ENCODE assay signal across 18 cellular contexts in the genomic region with DNA sequence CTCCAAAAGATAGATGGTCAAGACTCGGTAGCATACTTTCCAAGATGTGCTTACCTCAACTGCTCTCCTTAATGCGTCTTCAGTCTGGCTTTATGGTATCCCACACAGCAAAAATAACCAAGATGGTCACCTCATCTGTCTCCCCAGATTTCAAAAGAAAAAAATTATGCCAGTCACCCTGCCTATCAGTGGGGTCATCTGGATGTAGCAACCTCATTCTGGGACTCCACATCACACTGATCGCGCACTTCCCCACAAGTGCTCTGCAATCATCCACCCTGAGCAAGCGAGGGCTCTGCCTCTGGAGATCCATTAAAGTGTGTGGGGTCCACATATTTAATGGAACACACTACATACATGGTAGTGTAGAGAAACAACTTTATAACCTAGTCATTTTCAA. TPM values are rescaled to one million over a fixed set of nuclear protein-coding genes. Genes with fewer than 3 reads are reported as not detected.
A peak's percentile ranks its signal among the peaks of the same experiment; 100 is the strongest.
DNase-seq lines count a peak whose midpoint lies in the region; ATAC-seq, FAIRE-seq and TF ChIP-seq lines count a peak whose summit lies in the region.
"Had no signal": no experiment of that assay in that cellular context is flagged by ENCODE, and none has a peak within 500 bp of the region (broad histone marks: within the 10 kb centered on the region; RNA-seq: fewer than 3 reads in every experiment).

No MANE protein-coding gene starts in this region.

- no peak overlapping the region for H3K4me3 Mint-ChIP-seq in activated B cell treated with CpG ODN at 0.5 μM for 24 hours
- no peak overlapping the region for H3K4me3 Mint-ChIP-seq in naive thymus-derived CD4-positive, alpha-beta T cell
- H3K4me3 Mint-ChIP-seq: CD14-positive monocyte; CD4-positive, alpha-beta memory T cell; HFFc6 had no signal

- no peak overlapping the region for H2BK5ac ChIP-seq in neuronal stem cell (ENCODE audit: low read length)

- H2BK15ac ChIP-seq in neuronal stem cell (ENCODE audit: low read length) = no peak overlapping the region

- no peaks in the 10 kb centered on the region for H3K4me1 ChIP-seq in HepG2 (ENCODE audit: insufficient read depth, low read length)
- no peaks in the 10 kb centered on the region for H3K4me1 ChIP-seq in right lobe of liver
- H3K4me1 ChIP-seq in naive thymus-derived CD4-positive, alpha-beta T cell (ENCODE audit: control insufficient read depth in 2 of 2, insufficient read depth in 2 of 2, low read length in 2 of 2) = no peaks in the 10 kb centered on the region
- no peaks in the 10 kb centered on the region for H3K4me1 ChIP-seq in neuronal stem cell (ENCODE audit: control insufficient read depth in 2 of 2, insufficient read depth in 1 of 2, low read depth in 1 of 2, low read length in 2 of 2)
- H3K4me1 ChIP-seq: BLaER1 had no signal

- WGBS in HepG2 (ENCODE audit: low lambda C conversion rate) = 95% methylated on average over 5 of the region's 5 CpGs
- 96% methylated on average over 5 of the region's 5 CpGs for WGBS in right lobe of liver (ENCODE audit: insufficient coverage, low coverage, low lambda C conversion rate, missing lambda C conversion rate)
- no CpG with 5 or more reads among the region's 5 CpGs for WGBS in neuronal stem cell (ENCODE audit: extremely low coverage in 2 of 2, insufficient read length in 2 of 2, insufficient replicate concordance in 1 of 2), 2 donors

- no peaks in the 10 kb centered on the region for H3K79me1 ChIP-seq in neuronal stem cell (ENCODE audit: low read depth, low read length)

- no peak overlapping the region for H3K14ac ChIP-seq in neuronal stem cell (ENCODE audit: low read length)

- no peak for TF ChIP-seq RAD21 in HepG2 (CRISPR knock-in tag; IDR thresholded peaks at IDR 0.05)

- H3K4ac ChIP-seq in neuronal stem cell (ENCODE audit: low read length) = no peak overlapping the region

- H3K4me1 Mint-ChIP-seq in activated B cell treated with CpG ODN at 0.5 μM for 24 hours = peaks cover 24% of the 10 kb centered on the region
- no peaks in the 10 kb centered on the region for H3K4me1 Mint-ChIP-seq in naive thymus-derived CD4-positive, alpha-beta T cell
- H3K4me1 Mint-ChIP-seq: CD14-positive monocyte had no signal

- no peak for DNase-seq in HepG2 (ENCODE audit: low spot score)
- DNase-seq in right lobe of liver = no peak
- no peak for DNase-seq in activated B cell treated with CpG ODN at 0.5 μM for 24 hours
- no peak for DNase-seq in naive thymus-derived CD4-positive, alpha-beta T cell
- DNase-seq in neuronal stem cell (ENCODE audit: low spot score) = no peak
- DNase-seq in activated CD4-positive, CD25-positive, alpha-beta regulatory T cell (lab: John Stamatoyannopoulos, UW) = no peak
- DNase-seq: AML-193; CD4-positive, alpha-beta memory T cell; DMS153; DMS79 treated with DMSO at 0.1 percent for 48 hours; GF-D8; GOT3; H7; HFFc6 had no signal

- H3K9me3 ChIP-seq in HepG2 (ENCODE audit: low read length) (no peaks in the 10 kb centered on the region), right lobe of liver (no peaks in the 10 kb centered on the region), neuronal stem cell (replicated peaks in 1 of 2; ENCODE audit: control insufficient read depth in 2 of 2, insufficient read depth in 1 of 2, low read depth in 1 of 2, low read length in 2 of 2) (no peaks in the 10 kb centered on the region)
- no peaks in the 10 kb centered on the region for H3K9me3 ChIP-seq in naive thymus-derived CD4-positive, alpha-beta T cell (ENCODE audit: control insufficient read depth in 2 of 3, low read length in 3 of 3)
- H3K9me3 ChIP-seq: BLaER1 had no signal

- TF ChIP-seq POLR2A in HepG2 (IDR thresholded peaks at IDR 0.05; ENCODE audit: insufficient read depth in 1 of 2, low read depth in 2 of 2, low read length in 2 of 2) (no peak), right lobe of liver (IDR thresholded peaks at IDR 0.05) (no peak)

- H3K36me3 ChIP-seq in HepG2 (replicated peaks in 1 of 2; ENCODE audit: control insufficient read depth in 1 of 2, insufficient read depth in 2 of 2, low read length in 2 of 2) = peaks cover 7 to 30% of the 10 kb centered on the region in 2 experiments; a peak in 4 of 5 replicates
- H3K36me3 ChIP-seq in right lobe of liver = peaks cover 9 to 31% (median 21%) of the 10 kb centered on the region in 4 donors
- peaks cover 0 to 33% (median 6%) of the 10 kb centered on the region in 3 experiments for H3K36me3 ChIP-seq in naive thymus-derived CD4-positive, alpha-beta T cell (ENCODE audit: control insufficient read depth in 2 of 3, insufficient read depth in 3 of 3, low read length in 3 of 3)
- peaks cover 5 to 56% of the 10 kb centered on the region in 2 donors for H3K36me3 ChIP-seq in neuronal stem cell (replicated peaks in 1 of 2; ENCODE audit: control insufficient read depth in 2 of 2, insufficient read depth in 2 of 2, low read length in 2 of 2)

- H3K23ac ChIP-seq in neuronal stem cell (ENCODE audit: low read depth, low read length, poor library complexity) = no peak overlapping the region

- peak overlapping the region; percentile 42 for H3K27ac Mint-ChIP-seq in activated B cell treated with CpG ODN at 0.5 μM for 24 hours
- peak overlapping the region in 3 of 9 donors; percentile 1 to 53 (median 46) for H3K27ac Mint-ChIP-seq in naive thymus-derived CD4-positive, alpha-beta T cell
- H3K27ac Mint-ChIP-seq: HFFc6 had no signal

- H3K36me3 Mint-ChIP-seq in activated B cell treated with CpG ODN at 0.5 μM for 24 hours (ENCODE audit: low read depth) = peaks cover 50% of the 10 kb centered on the region
- peaks cover 6 to 35% (median 14%) of the 10 kb centered on the region in 5 donors for H3K36me3 Mint-ChIP-seq in naive thymus-derived CD4-positive, alpha-beta T cell

- no peak overlapping the region for H3K18ac ChIP-seq in neuronal stem cell (ENCODE audit: low read length)

- TF ChIP-seq CTCF in HepG2 (CRISPR knock-in tag; IDR thresholded peaks at IDR 0.05) (no peak), right lobe of liver (IDR thresholded peaks at IDR 0.05) (no peak), activated B cell treated with CpG ODN at 0.5 μM for 24 hours (IDR thresholded peaks at IDR 0.05) (no peak)

- POLR2A ChIA-PET in HepG2 (lab: Yijun Ruan, JAX) = no interaction called here
- POLR2A ChIA-PET in activated B cell treated with CpG ODN at 0.5 μM for 24 hours (lab: Charles Lee) = no interaction called here
- POLR2A ChIA-PET in naive thymus-derived CD4-positive, alpha-beta T cell (lab: Charles Lee) = no interaction called here

- no peak overlapping the region for H2BK12ac ChIP-seq in neuronal stem cell (ENCODE audit: low read length)

- H3K9ac ChIP-seq in HepG2 (ENCODE audit: insufficient read depth, low read depth, low read length) (no peak overlapping the region), neuronal stem cell (ENCODE audit: low read depth, low read length, poor library complexity) (no peak overlapping the region)
- H3K9ac ChIP-seq: BLaER1 had no signal

- ATAC-seq in HepG2 (no peak; the same call in 2 of the 3 replicates), right lobe of liver (no peak), activated B cell treated with CpG ODN at 0.5 μM for 24 hours (ENCODE audit: low read depth) (no peak)
- ATAC-seq in naive thymus-derived CD4-positive, alpha-beta T cell = peak; percentile 34
- ATAC-seq: HCT116 had no signal

- intact Hi-C loops in HepG2 (cut with micrococcal nuclease; ENCODE audit: unreplicated experiment) = no loop called here
- intact Hi-C loops in right lobe of liver (cut with DNase I) = no loop called here
- intact Hi-C loops in activated B cell treated with CpG ODN at 0.5 μM for 24 hours (cut with micrococcal nuclease) = no loop called here
- intact Hi-C loops in naive thymus-derived CD4-positive, alpha-beta T cell (cut with micrococcal nuclease) = no loop called here

- no peak for TF ChIP-seq EP300 in HepG2 (IDR thresholded peaks at IDR 0.05; ENCODE audit: low read depth in 2 of 2, low read length in 2 of 2)
- no peak for TF ChIP-seq EP300 in HepG2 (CRISPR knock-in tag; IDR thresholded peaks at IDR 0.05; ENCODE audit: borderline replicate concordance)

- H2AK5ac ChIP-seq in neuronal stem cell (ENCODE audit: low read depth, low read length) = no peak overlapping the region

- no peak overlapping the region for H4K91ac ChIP-seq in neuronal stem cell (ENCODE audit: low read depth, low read length, poor library complexity)

- H2AFZ ChIP-seq in HepG2 (ENCODE audit: low read length) (no peak overlapping the region), neuronal stem cell (ENCODE audit: low read length) (no peak overlapping the region)

- H3K4me3 ChIP-seq in HepG2 (replicated peaks in 1 of 3; ENCODE audit: insufficient read depth in 1 of 3, low read depth in 2 of 3, low read length in 3 of 3) = no peak overlapping the region
- no peak overlapping the region for H3K4me3 ChIP-seq in right lobe of liver
- no peak overlapping the region for H3K4me3 ChIP-seq in naive thymus-derived CD4-positive, alpha-beta T cell (ENCODE audit: low read length)
- H3K4me3 ChIP-seq in neuronal stem cell (ENCODE audit: low read length in 2 of 2) = no peak overlapping the region
- H3K4me3 ChIP-seq: BLaER1 had no signal

- H3K9me3 Mint-ChIP-seq in activated B cell treated with CpG ODN at 0.5 μM for 24 hours = no peaks in the 10 kb centered on the region
- no peaks in the 10 kb centered on the region for H3K9me3 Mint-ChIP-seq in naive thymus-derived CD4-positive, alpha-beta T cell
- H3K9me3 Mint-ChIP-seq: CD14-positive monocyte; CD4-positive, alpha-beta memory T cell; HFFc6 had no signal

- H3K79me2 ChIP-seq in HepG2 (ENCODE audit: insufficient read depth, low read length) = no peaks in the 10 kb centered on the region

- H3K27me3 ChIP-seq in HepG2 (ENCODE audit: control insufficient read depth in 1 of 2, insufficient read depth in 2 of 2, low read length in 2 of 2) = no peaks in the 10 kb centered on the region
- H3K27me3 ChIP-seq in right lobe of liver = no peaks in the 10 kb centered on the region
- no peaks in the 10 kb centered on the region for H3K27me3 ChIP-seq in naive thymus-derived CD4-positive, alpha-beta T cell (ENCODE audit: control insufficient read depth in 2 of 2, insufficient read depth in 2 of 2, low read length in 2 of 2)
- no peaks in the 10 kb centered on the region for H3K27me3 ChIP-seq in neuronal stem cell (ENCODE audit: control insufficient read depth in 3 of 3, insufficient read depth in 3 of 3, low read depth in 1 of 3, low read length in 3 of 3)
- H3K27me3 ChIP-seq: BLaER1 had no signal

- H3K27ac ChIP-seq in HepG2 (ENCODE audit: extremely low read length, insufficient read depth, low read length) = no peak overlapping the region
- no peak overlapping the region for H3K27ac ChIP-seq in right lobe of liver
- H3K27ac ChIP-seq in naive thymus-derived CD4-positive, alpha-beta T cell (ENCODE audit: low read depth, low read length) = no peak overlapping the region
- no peak overlapping the region for H3K27ac ChIP-seq in neuronal stem cell (replicated peaks; ENCODE audit: low read length)
- H3K27ac ChIP-seq: BLaER1 had no signal

- in situ Hi-C loops in HepG2 (cut with HindIII; ENCODE audit: extremely low pct_ligation_motif_present, low pct_unique_long_range_greater_than_20kb) = no loop called here

- H3K27me3 Mint-ChIP-seq in activated B cell treated with CpG ODN at 0.5 μM for 24 hours = no peaks in the 10 kb centered on the region
- no peaks in the 10 kb centered on the region for H3K27me3 Mint-ChIP-seq in naive thymus-derived CD4-positive, alpha-beta T cell
- H3K27me3 Mint-ChIP-seq: CD4-positive, alpha-beta memory T cell had no signal

- H3K4me2 ChIP-seq in HepG2 (ENCODE audit: low read depth, low read length) = no peak overlapping the region
- no peak overlapping the region for H3K4me2 ChIP-seq in neuronal stem cell (ENCODE audit: insufficient read depth, low read length, poor library complexity, severe bottlenecking)
- H3K4me2 ChIP-seq: BLaER1 had no signal

- H4K20me1 ChIP-seq in HepG2 (ENCODE audit: insufficient read depth, low read length) = no peaks in the 10 kb centered on the region
- H4K20me1 ChIP-seq: BLaER1 had no signal

- CTCF ChIA-PET in HepG2 (lab: Yijun Ruan, JAX; ENCODE audit: low intra/inter-chr PET ratio, low total read pairs) (no interaction called here), activated B cell treated with CpG ODN at 0.5 μM for 24 hours (lab: Charles Lee) (no interaction called here)
- CTCF ChIA-PET in naive thymus-derived CD4-positive, alpha-beta T cell (lab: Charles Lee) = no interaction called here

- no peak for FAIRE-seq in HepG2 (lab: Jason Lieb, UNC)
- FAIRE-seq: A204.1 had no signal

- no TSS peak for BruUV-seq in HepG2 (replicated peaks; lab: Mats Ljungman, UMichigan)

- H4K8ac ChIP-seq in neuronal stem cell (ENCODE audit: low read depth, low read length) = no peak overlapping the region

- no peak overlapping the region for H2BK120ac ChIP-seq in neuronal stem cell (ENCODE audit: low read depth, low read length)

RNA-seq across cellular contexts. Expression of a gene that starts 42.5 kb away (rescaled TPM):
- total RNA-seq in HepG2 (2016; rRNA removed; fragmentation: Illumina TruSeq; extraction: Trizol) (39.3 and 59.0 TPM in 2 replicates), right lobe of liver (10 to 100 TPM; 14.6 to 23.6 (median 17.5) TPM), activated B cell treated with CpG ODN at 0.5 μM for 24 hours (38.6 and 41.4 TPM in 2 replicates)
- total RNA-seq in HepG2 (2016; cell fraction: cytosol; rRNA removed; fragmentation: Illumina TruSeq; extraction: Trizol; ENCODE audit: low read depth) = 2.3 and 3.6 TPM in 2 replicates
- 39.7 and 56.7 TPM in 2 replicates for total RNA-seq in HepG2 (2016; cell fraction: insoluble cytoplasmic fraction; rRNA removed; fragmentation: Illumina TruSeq; extraction: Trizol)
- 10.1 and 13.7 TPM in 2 replicates for total RNA-seq in HepG2 (2016; cell fraction: membrane; rRNA removed; fragmentation: Illumina TruSeq; extraction: Trizol)
- total RNA-seq in HepG2 (2016; cell fraction: nucleus; rRNA removed; fragmentation: Illumina TruSeq; extraction: Trizol) = 22.6 and 23.2 TPM in 2 replicates
- polyA plus RNA-seq in HepG2 (2011; rRNA removed) = 19.4 and 24.3 TPM in 2 replicates
- 12.3 and 17.8 TPM in 2 replicates for polyA plus RNA-seq in HepG2 (2011; cell fraction: cytosol; rRNA removed)
- 8.4 and 8.6 TPM in 2 replicates for polyA plus RNA-seq in HepG2 (2011; cell fraction: nucleus; rRNA removed)
- 17.3 and 26.9 TPM in 2 replicates for polyA plus RNA-seq in HepG2 (2012)
- 1.1 and 1.2 TPM in 2 replicates for polyA plus RNA-seq in HepG2 (2016; cell fraction: cytosol; fragmentation: Illumina TruSeq; extraction: Trizol; ENCODE audit: low read depth)
- 54.1 and 54.3 TPM in 2 replicates for polyA plus RNA-seq in HepG2 (2016; cell fraction: insoluble cytoplasmic fraction; fragmentation: Illumina TruSeq; extraction: Trizol; ENCODE audit: low read depth)
- 4.5 and 5.6 TPM in 2 replicates for polyA plus RNA-seq in HepG2 (2016; cell fraction: membrane; fragmentation: Illumina TruSeq; extraction: Trizol; ENCODE audit: low read depth)
- polyA plus RNA-seq in HepG2 (2016; cell fraction: nucleus; fragmentation: Illumina TruSeq; extraction: Trizol; ENCODE audit: insufficient read depth, low read depth) = 27.5 and 28.4 TPM in 2 replicates
- 11.0 and 11.5 TPM in 2 replicates for polyA minus RNA-seq in HepG2 (2011; rRNA and poly(A)+ RNA removed; ENCODE audit: low replicate concordance)
- 28.0 and 28.4 TPM in 2 replicates for polyA minus RNA-seq in HepG2 (2011; cell fraction: cytosol; rRNA and poly(A)+ RNA removed)
- polyA minus RNA-seq in HepG2 (2011; cell fraction: nucleus; rRNA and poly(A)+ RNA removed) = 17.9 and 19.4 TPM in 2 replicates
- 10 to 100 TPM; 19.6 to 29.9 (median 26.1) TPM for total RNA-seq in naive thymus-derived CD4-positive, alpha-beta T cell
- polyA plus RNA-seq in naive thymus-derived CD4-positive, alpha-beta T cell = 10 to 100 TPM; 15.4 to 21.3 TPM
- 17.2 TPM for polyA plus RNA-seq in neuronal stem cell (2013, experiment 1 of 2)
- 17.4 TPM for polyA plus RNA-seq in neuronal stem cell (2013, experiment 2 of 2)
